ENCODE assay signal across 19 cellular contexts in genomic region chr16:1086443-1086842, GRCh38. TPM values are rescaled to one million over a fixed set of nuclear protein-coding genes. Genes with fewer than 3 reads are reported as not detected.
"Had no signal": no experiment of that assay in that cellular context is flagged by ENCODE, and none has a peak within 500 bp of the region (broad histone marks: within the 10 kb centered on the region; RNA-seq: fewer than 3 reads in every experiment).

No MANE protein-coding gene starts in this region.

RNA-seq across cellular contexts. Expression of gene C1QTNF8, which starts 9.6 kb away (rescaled TPM):
- total RNA-seq: activated B cell treated with CpG ODN at 0.5 μM for 24 hours; activated CD4-positive, alpha-beta memory T cell treated with anti-CD3 and anti-CD28 coated beads for 36 hours; activated CD4-positive, alpha-beta T cell treated with anti-CD3 and anti-CD28 coated beads, Interleukin-2, amount 10 ng/mL, durations not matched to agents 24 days and 14 days; activated CD8-positive, alpha-beta memory T cell treated with anti-CD3 and anti-CD28 coated beads for 36 hours; activated CD8-positive, alpha-beta T cell treated with anti-CD3 and anti-CD28 coated beads for 36 hours; activated naive CD4-positive, alpha-beta T cell treated with anti-CD3 and anti-CD28 coated beads for 36 hours; activated naive CD4-positive, alpha-beta T cell treated with anti-CD3 and anti-CD28 coated beads, Interleukin-2, amount 50 U/mL, for 72 hours; activated naive CD8-positive, alpha-beta T cell treated with anti-CD3 and anti-CD28 coated beads for 36 hours; activated T-cell treated with anti-CD3 and anti-CD28 coated beads, Interleukin-2, amount 50 U/mL, for 4 hours; activated T-cell treated with anti-CD3 and anti-CD28 coated beads, Interleukin-2, amount 50 U/mL, for 72 hours; activated T-helper 1 cell treated with anti-CD3 and anti-CD28 coated beads, Interleukin-12 subunit alpha, Interleukin-12 subunit beta, Interleukin-2, Interleukin-4 antibody, amounts not matched to agents 30 ng/mL and 10 ng/mL and 1 ng/mL, durations not matched to agents 14 hours and 24 hours and 36 hours; activated T-helper 17 cell treated with anti-CD3 and anti-CD28 coated beads, Interleukin-2, amount 50 U/mL, for 72 hours; astrocyte; body of pancreas; breast epithelium; cardiac septum; cerebellum; T-helper 17 cell; T-helper 2 cell treated with Interferon-gamma antibody and Interleukin-4, amounts not matched to agents 100 ng/mL and 5 ng/mL, for 36 hours had no signal

RNA-seq across cellular contexts. Expression of gene SSTR5, which starts 13.9 kb away (rescaled TPM):
- total RNA-seq: activated B cell treated with CpG ODN at 0.5 μM for 24 hours; activated CD4-positive, alpha-beta memory T cell treated with anti-CD3 and anti-CD28 coated beads for 36 hours; activated CD4-positive, alpha-beta T cell treated with anti-CD3 and anti-CD28 coated beads, Interleukin-2, amount 10 ng/mL, durations not matched to agents 24 days and 14 days; activated CD8-positive, alpha-beta memory T cell treated with anti-CD3 and anti-CD28 coated beads for 36 hours; activated CD8-positive, alpha-beta T cell treated with anti-CD3 and anti-CD28 coated beads for 36 hours; activated naive CD4-positive, alpha-beta T cell treated with anti-CD3 and anti-CD28 coated beads for 36 hours; activated naive CD4-positive, alpha-beta T cell treated with anti-CD3 and anti-CD28 coated beads, Interleukin-2, amount 50 U/mL, for 72 hours; activated naive CD8-positive, alpha-beta T cell treated with anti-CD3 and anti-CD28 coated beads for 36 hours; activated T-cell treated with anti-CD3 and anti-CD28 coated beads, Interleukin-2, amount 50 U/mL, for 4 hours; activated T-cell treated with anti-CD3 and anti-CD28 coated beads, Interleukin-2, amount 50 U/mL, for 72 hours; activated T-helper 1 cell treated with anti-CD3 and anti-CD28 coated beads, Interleukin-12 subunit alpha, Interleukin-12 subunit beta, Interleukin-2, Interleukin-4 antibody, amounts not matched to agents 30 ng/mL and 10 ng/mL and 1 ng/mL, durations not matched to agents 14 hours and 24 hours and 36 hours; activated T-helper 17 cell treated with anti-CD3 and anti-CD28 coated beads, Interleukin-2, amount 50 U/mL, for 72 hours; astrocyte; breast epithelium; cerebellum; T-helper 17 cell; T-helper 2 cell treated with Interferon-gamma antibody and Interleukin-4, amounts not matched to agents 100 ng/mL and 5 ng/mL, for 36 hours had no signal
